17 cellular contexts compared by ENCODE assay signal in genomic region chr2:186716899-186717811, GRCh38. TPM values are rescaled to one million over a fixed set of nuclear protein-coding genes. Genes with fewer than 3 reads are reported as not detected.
DNase-seq lines count a peak whose midpoint lies in the region; FAIRE-seq and TF ChIP-seq lines count a peak whose summit lies in the region.
"Had no signal": no experiment of that assay in that cellular context is flagged by ENCODE, and none has a peak within 500 bp of the region (broad histone marks: within the 10 kb centered on the region; RNA-seq: fewer than 3 reads in every experiment).

No MANE protein-coding gene starts in this region.

- H3K9me3 ChIP-seq in H9 (ENCODE audit: control insufficient read depth, low read depth, low read length) (no peaks in the 10 kb centered on the region), osteoblast (ENCODE audit: low read depth, low read length) (no peaks in the 10 kb centered on the region)
- H3K9me3 ChIP-seq: SK-N-SH had no signal

- H3K36me3 ChIP-seq in osteoblast (ENCODE audit: insufficient read depth, low read length): no peaks in the 10 kb centered on the region
- H3K36me3 ChIP-seq: WERI-Rb-1 had no signal

- H3K23me2 ChIP-seq in H9 (ENCODE audit: insufficient read length, low read depth, low read length, poor library complexity, severe bottlenecking): no peaks in the 10 kb centered on the region

- no peaks in the 10 kb centered on the region for H3K27me3 ChIP-seq in H9 (ENCODE audit: insufficient read depth, low read length)
- no peaks in the 10 kb centered on the region for H3K27me3 ChIP-seq in osteoblast (ENCODE audit: insufficient read depth, low read length)

- no peak overlapping the region for H2BK15ac ChIP-seq in H9 (ENCODE audit: low read depth, low read length)

- H3K4me1 ChIP-seq in H9 (ENCODE audit: insufficient read depth, low read length) (peaks cover 5% of the 10 kb centered on the region), osteoblast (ENCODE audit: insufficient read depth, low read length) (peaks cover 2% of the 10 kb centered on the region)

- H3K79me2 ChIP-seq in H9 (ENCODE audit: insufficient read depth, low read length) (no peaks in the 10 kb centered on the region), osteoblast (ENCODE audit: insufficient read depth, low read length) (peaks cover 2% of the 10 kb centered on the region)

- DNase-seq in H9: no peak
- peak; percentile 15 for DNase-seq in SK-MEL-5 (ENCODE audit: low read depth, low spot score)
- DNase-seq in fibroblast of villous mesenchyme (ENCODE audit: low read depth): peak; percentile 3
- DNase-seq in osteoblast (ENCODE audit: insufficient read length, low spot score, missing footprints): no peak
- no peak for DNase-seq in GM12891 (ENCODE audit: insufficient read length, low spot score)
- no peak for DNase-seq in osteocyte (ENCODE audit: extremely low spot score, unreplicated experiment)
- no peak for DNase-seq in NCI-H1930 (lab: John Stamatoyannopoulos, UW)
- no peak for DNase-seq in medulla oblongata (ENCODE audit: extremely low spot score)
- DNase-seq: CD8-positive, alpha-beta T cell; effector memory CD8-positive, alpha-beta T cell; natural killer cell; NCI-H2029; SK-N-SH; stimulated activated naive CD8-positive, alpha-beta T cell treated with anti-CD3 and anti-CD28 coated beads, Interleukin-15, amount 100 ng/mL, for 72 hours; WERI-Rb-1 had no signal

- H3K9me3 Mint-ChIP-seq in H9 (no peaks in the 10 kb centered on the region), osteocyte (ENCODE audit: unreplicated experiment) (no peaks in the 10 kb centered on the region)
- H3K9me3 Mint-ChIP-seq: CD8-positive, alpha-beta T cell; effector memory CD8-positive, alpha-beta T cell; natural killer cell; stimulated activated naive CD8-positive, alpha-beta T cell treated with anti-CD3 and anti-CD28 coated beads, Interleukin-15, amount 100 ng/mL, for 72 hours had no signal

- in situ Hi-C loops in SK-MEL-5 (cut with HindIII; ENCODE audit: low pct_unique_long_range_greater_than_20kb, low sequenced_read_pairs): no loop called here

- WGBS in H9 (ENCODE audit: extremely low coverage, insufficient read length, low lambda C conversion rate): no CpG with 5 or more reads among the region's 4 CpGs

- H3K36me3 Mint-ChIP-seq in H9 (ENCODE audit: insufficient read depth in 1 of 3, low read depth in 3 of 3): no peaks in the 10 kb centered on the region
- no peaks in the 10 kb centered on the region for H3K36me3 Mint-ChIP-seq in osteocyte (ENCODE audit: unreplicated experiment)
- H3K36me3 Mint-ChIP-seq: CD8-positive, alpha-beta T cell; natural killer cell had no signal

- no peak overlapping the region for H3K23ac ChIP-seq in H9 (ENCODE audit: insufficient read length, low read depth, low read length)

- H2AK5ac ChIP-seq in H9 (ENCODE audit: insufficient read length, low read length): no peak overlapping the region

- no peak overlapping the region for H2BK5ac ChIP-seq in H9 (ENCODE audit: insufficient read length, low read length)

- H3K27ac Mint-ChIP-seq in H9 (peak overlapping the region; percentile 11 to 90 (median 25); a peak in 6 of 7 replicates), osteocyte (ENCODE audit: unreplicated experiment) (no peak overlapping the region)
- H3K27ac Mint-ChIP-seq: CD8-positive, alpha-beta T cell; effector memory CD8-positive, alpha-beta T cell; natural killer cell; stimulated activated naive CD8-positive, alpha-beta T cell treated with anti-CD3 and anti-CD28 coated beads, Interleukin-15, amount 100 ng/mL, for 72 hours had no signal

- H3K18ac ChIP-seq in H9 (ENCODE audit: insufficient read length, low read depth, low read length): no peak overlapping the region

- no peak overlapping the region for H4K5ac ChIP-seq in H9 (ENCODE audit: insufficient read length, low read depth, low read length)

- no peak overlapping the region for H3K9ac ChIP-seq in H9 (ENCODE audit: extremely low read depth, insufficient read length, low read length)
- H3K9ac ChIP-seq: KMS-11, SK-N-SH had no signal

- H4K8ac ChIP-seq in H9 (replicated peaks; ENCODE audit: insufficient read length, low read depth, low read length): no peak overlapping the region

- no peak overlapping the region for H3K14ac ChIP-seq in H9 (ENCODE audit: insufficient read depth, low read length)

- H3K4me3 Mint-ChIP-seq in H9 (no peak overlapping the region), osteocyte (ENCODE audit: unreplicated experiment) (no peak overlapping the region)
- H3K4me3 Mint-ChIP-seq: CD8-positive, alpha-beta T cell; effector memory CD8-positive, alpha-beta T cell; natural killer cell; stimulated activated naive CD8-positive, alpha-beta T cell treated with anti-CD3 and anti-CD28 coated beads, Interleukin-15, amount 100 ng/mL, for 72 hours had no signal

- H2AFZ ChIP-seq in H9 (ENCODE audit: low read length) (no peak overlapping the region), osteoblast (ENCODE audit: low read length) (peak overlapping the region; percentile 49)

- no peak overlapping the region for H2BK20ac ChIP-seq in H9 (ENCODE audit: low read depth, low read length, poor library complexity, severe bottlenecking)

- H4K20me1 ChIP-seq in H9 (ENCODE audit: control insufficient read depth, insufficient read depth, insufficient read length) (no peaks in the 10 kb centered on the region), osteoblast (ENCODE audit: insufficient read depth, low read length) (no peaks in the 10 kb centered on the region)

- H3K56ac ChIP-seq in H9 (ENCODE audit: insufficient read length, low read depth, low read length): no peak overlapping the region

- no peak overlapping the region for H3K4ac ChIP-seq in H9 (ENCODE audit: low read depth, low read length)

- H2BK12ac ChIP-seq in H9 (ENCODE audit: insufficient read length, low read depth, low read length): no peak overlapping the region

- H3T11ph ChIP-seq in H9 (ENCODE audit: low read length): no peak overlapping the region

- no peak for TF ChIP-seq POLR2A in GM12891 (IDR thresholded peaks at IDR 0.05; ENCODE audit: low read depth, low read length)

- H3K27ac ChIP-seq in H9 (ENCODE audit: insufficient read length, low read depth, low read length) (no peak overlapping the region), osteoblast (ENCODE audit: low read depth, low read length) (no peak overlapping the region)
- H3K27ac ChIP-seq: KMS-11, WERI-Rb-1 had no signal

- FAIRE-seq in GM12891 (lab: Jason Lieb, UNC): no peak

- no peak overlapping the region for H2BK120ac ChIP-seq in H9 (ENCODE audit: low read depth, low read length, poor library complexity, severe bottlenecking)

- H4K91ac ChIP-seq in H9 (ENCODE audit: insufficient read length, low read depth, low read length): no peak overlapping the region

- no peaks in the 10 kb centered on the region for H3K79me1 ChIP-seq in H9 (ENCODE audit: insufficient read depth, low read depth, low read length, poor library complexity, severe bottlenecking)

- H3K4me1 Mint-ChIP-seq in H9 (peaks cover 21 to 46% of the 10 kb centered on the region in 2 experiments), osteocyte (ENCODE audit: unreplicated experiment) (peaks cover 35% of the 10 kb centered on the region)
- H3K4me1 Mint-ChIP-seq: natural killer cell; stimulated activated naive CD8-positive, alpha-beta T cell treated with anti-CD3 and anti-CD28 coated beads, Interleukin-15, amount 100 ng/mL, for 72 hours had no signal

- H3K4me2 ChIP-seq in H9 (ENCODE audit: insufficient read depth, insufficient read length, low read length) (no peak overlapping the region), osteoblast (ENCODE audit: insufficient read depth, low read length) (no peak overlapping the region)
- H3K4me2 ChIP-seq: KMS-11, SK-N-SH, smooth muscle cell had no signal

- H3K27me3 Mint-ChIP-seq in H9 (ENCODE audit: low read depth) (no peaks in the 10 kb centered on the region), osteocyte (ENCODE audit: unreplicated experiment) (no peaks in the 10 kb centered on the region)

- no peak for TF ChIP-seq CTCF in H9 (conservative IDR thresholded peaks at IDR 0.05)
- TF ChIP-seq CTCF in fibroblast of villous mesenchyme (IDR thresholded peaks at IDR 0.05; ENCODE audit: insufficient read depth, low read depth, low read length): no peak
- no peak for TF ChIP-seq CTCF in osteoblast (IDR thresholded peaks at IDR 0.05; ENCODE audit: extremely low read depth, low read depth, low read length)
- no peak for TF ChIP-seq CTCF in osteocyte (IDR thresholded peaks at IDR 0.05)

- H3K4me3 ChIP-seq in fibroblast of villous mesenchyme (ENCODE audit: low read depth, low read length) (no peak overlapping the region), osteoblast (ENCODE audit: insufficient read depth, low read length) (no peak overlapping the region)
- H3K4me3 ChIP-seq: smooth muscle cell had no signal

TF ChIP-seq in GM12891, 5 proteins besides CTCF, POLR2A, EP300 and RAD21:
- TF ChIP-seq SPI1 (IDR thresholded peaks at IDR 0.05; ENCODE audit: low read depth, low read length) (no peak), PAX5 (IDR thresholded peaks at IDR 0.05; ENCODE audit: insufficient read depth, low read length, severe bottlenecking) (no peak), POU2F2 (IDR thresholded peaks at IDR 0.05; ENCODE audit: low read depth, low read length) (no peak), TAF1 (IDR thresholded peaks at IDR 0.05; ENCODE audit: low read depth, low read length) (no peak), POLR2AphosphoS5 (IDR thresholded peaks at IDR 0.05; ENCODE audit: low read depth, low read length) (no peak)

RNA-seq across cellular contexts. Expression of gene FAM171B, which starts 23.3 kb away (rescaled TPM):
- total RNA-seq in H9 (2021) (6.1 and 6.2 TPM in 2 replicates), fibroblast of villous mesenchyme (20.0 and 29.4 TPM in 2 replicates), osteoblast (40.5 and 46.9 TPM in 2 replicates), osteocyte (24.4 and 27.6 TPM in 2 replicates)
- total RNA-seq in SK-MEL-5 (2014; rRNA removed; shearing (Covaris generic)): 8.1 and 8.4 TPM in 2 replicates
- 3.3 and 4.6 TPM in 2 replicates for polyA plus RNA-seq in SK-MEL-5 (2015; cell fraction: cytosol; rRNA removed)
- 7.6 and 8.0 TPM in 2 replicates for polyA plus RNA-seq in SK-MEL-5 (2015; cell fraction: nucleus; rRNA removed)
- polyA plus RNA-seq in GM12891 (2012; ENCODE audit: low read depth, missing spikeins): 0.72 TPM

Comparison
In these comparisons a context has a peak if more than half of its experiments do, and no peak if none do; other contexts are left out.
1. DNase-seq: peak in SK-MEL-5 (single experiment) and fibroblast of villous mesenchyme (single experiment); none in H9 (single experiment), osteoblast (single experiment), GM12891 (single experiment), osteocyte (single experiment), NCI-H1930 (0 of 2) and medulla oblongata (single experiment).